In genomic region chr9:77819672-77820071, GRCh38 we compare ENCODE assay signal across 13 cellular contexts.
DNase-seq lines count a peak whose midpoint lies in the region; ATAC-seq and TF ChIP-seq lines count a peak whose summit lies in the region.
"Had no signal": no experiment of that assay in that cellular context is flagged by ENCODE, and none has a peak within 500 bp of the region (broad histone marks: within the 10 kb centered on the region; RNA-seq: fewer than 3 reads in every experiment).

No MANE protein-coding gene starts in this region.

- intact Hi-C loops in left ventricle myocardium inferior (cut with micrococcal nuclease) (no loop called here), vagina (cut with DNase I) (loop anchor here (10.0 kb wide), 1 partner anchor 215 kb away; the partner anchor contains the start of gene GNAQ)
- intact Hi-C loops in activated naive CD4-positive, alpha-beta T cell treated with anti-CD3 and anti-CD28 coated beads for 36 hours (cut with micrococcal nuclease) = no loop called here

- H3K36me3 ChIP-seq in left ventricle myocardium inferior = no peaks in the 10 kb centered on the region
- H3K36me3 ChIP-seq in vagina = no peaks in the 10 kb centered on the region
- H3K36me3 ChIP-seq: gastrocnemius medialis had no signal

- TF ChIP-seq CTCF in left ventricle myocardium inferior (IDR thresholded peaks at IDR 0.05; ENCODE audit: borderline replicate concordance) (no peak), vagina (IDR thresholded peaks at IDR 0.05) (no peak)

- no peak overlapping the region for H3K4me3 Mint-ChIP-seq in activated naive CD8-positive, alpha-beta T cell treated with anti-CD3 and anti-CD28 coated beads, Interleukin-2, amount 10 ng/mL, durations not matched to agents 7 days and 5 days
- H3K4me3 Mint-ChIP-seq in activated naive CD8-positive, alpha-beta T cell treated with anti-CD3 and anti-CD28 coated beads for 36 hours = no peak overlapping the region
- no peak overlapping the region for H3K4me3 Mint-ChIP-seq in activated naive CD4-positive, alpha-beta T cell treated with anti-CD3 and anti-CD28 coated beads for 36 hours
- H3K4me3 Mint-ChIP-seq: brain had no signal

- POLR2A ChIA-PET in activated naive CD8-positive, alpha-beta T cell treated with anti-CD3 and anti-CD28 coated beads, Interleukin-2, amount 10 ng/mL, durations not matched to agents 7 days and 5 days (lab: Charles Lee) = interaction anchor here (0.6 kb wide), 1 partner anchor 417 kb away, joined by 4 read pairs; no protein-coding TSS in a partner anchor

- peaks cover 17% of the 10 kb centered on the region for H3K36me3 Mint-ChIP-seq in activated naive CD8-positive, alpha-beta T cell treated with anti-CD3 and anti-CD28 coated beads, Interleukin-2, amount 10 ng/mL, durations not matched to agents 7 days and 5 days
- peaks cover 5% of the 10 kb centered on the region for H3K36me3 Mint-ChIP-seq in activated naive CD8-positive, alpha-beta T cell treated with anti-CD3 and anti-CD28 coated beads for 36 hours
- peaks cover 3% of the 10 kb centered on the region for H3K36me3 Mint-ChIP-seq in activated naive CD4-positive, alpha-beta T cell treated with anti-CD3 and anti-CD28 coated beads for 36 hours (ENCODE audit: low read depth)

- H3K4me3 ChIP-seq in left ventricle myocardium inferior (no peak overlapping the region), vagina (no peak overlapping the region)
- H3K4me3 ChIP-seq: BLaER1 treated with 17β-estradiol and CSF1 and Interleukin-3, amounts not matched to agents 10 nM and 100 nM; gastrocnemius medialis; lung had no signal

- peak overlapping the region; percentile 36 for H3K27ac ChIP-seq in left ventricle myocardium inferior (replicated peaks)
- H3K27ac ChIP-seq in vagina = peak overlapping the region; percentile 40

- H3K27ac Mint-ChIP-seq in activated naive CD8-positive, alpha-beta T cell treated with anti-CD3 and anti-CD28 coated beads, Interleukin-2, amount 10 ng/mL, durations not matched to agents 7 days and 5 days = no peak overlapping the region
- H3K27ac Mint-ChIP-seq in activated naive CD8-positive, alpha-beta T cell treated with anti-CD3 and anti-CD28 coated beads for 36 hours = no peak overlapping the region
- H3K27ac Mint-ChIP-seq in activated naive CD4-positive, alpha-beta T cell treated with anti-CD3 and anti-CD28 coated beads for 36 hours = no peak overlapping the region

- CTCF ChIA-PET in activated naive CD4-positive, alpha-beta T cell treated with anti-CD3 and anti-CD28 coated beads for 36 hours (lab: Charles Lee) = interaction anchor here (0.6 kb wide), 1 partner anchor 90 kb away, joined by 3 read pairs; no protein-coding TSS in a partner anchor

- H3K27me3 ChIP-seq in left ventricle myocardium inferior (ENCODE audit: low read depth) (no peaks in the 10 kb centered on the region), vagina (no peaks in the 10 kb centered on the region)
- H3K27me3 ChIP-seq: BLaER1 treated with 17β-estradiol and CSF1 and Interleukin-3, amounts not matched to agents 10 nM and 100 nM; gastrocnemius medialis had no signal

- no peak for DNase-seq in activated naive CD8-positive, alpha-beta T cell treated with anti-CD3 and anti-CD28 coated beads, Interleukin-2, amount 10 ng/mL, durations not matched to agents 7 days and 5 days
- no peak for DNase-seq in activated naive CD8-positive, alpha-beta T cell treated with anti-CD3 and anti-CD28 coated beads for 36 hours
- DNase-seq in RPMI7951 (ENCODE audit: low read depth) = peak; percentile 34
- no peak for DNase-seq in left ventricle myocardium inferior
- no peak for DNase-seq in vagina (ENCODE audit: extremely low spot score in 2 of 2)
- DNase-seq in stimulated activated CD4-positive, alpha-beta T cell treated with anti-CD3 and anti-CD28 coated beads, Interleukin-12 subunit alpha, Interleukin-12 subunit beta, amount 100 ng/mL, for 4 hours = no peak
- DNase-seq in activated naive CD4-positive, alpha-beta T cell treated with anti-CD3 and anti-CD28 coated beads for 36 hours = no peak
- DNase-seq: gastrocnemius medialis, NCI-H446 had no signal

- no peaks in the 10 kb centered on the region for H3K9me3 Mint-ChIP-seq in activated naive CD8-positive, alpha-beta T cell treated with anti-CD3 and anti-CD28 coated beads, Interleukin-2, amount 10 ng/mL, durations not matched to agents 7 days and 5 days
- H3K9me3 Mint-ChIP-seq in activated naive CD8-positive, alpha-beta T cell treated with anti-CD3 and anti-CD28 coated beads for 36 hours = no peaks in the 10 kb centered on the region
- H3K9me3 Mint-ChIP-seq in activated naive CD4-positive, alpha-beta T cell treated with anti-CD3 and anti-CD28 coated beads for 36 hours = no peaks in the 10 kb centered on the region
- H3K9me3 Mint-ChIP-seq: brain had no signal

- H3K27me3 Mint-ChIP-seq in activated naive CD8-positive, alpha-beta T cell treated with anti-CD3 and anti-CD28 coated beads, Interleukin-2, amount 10 ng/mL, durations not matched to agents 7 days and 5 days = no peaks in the 10 kb centered on the region
- no peaks in the 10 kb centered on the region for H3K27me3 Mint-ChIP-seq in activated naive CD8-positive, alpha-beta T cell treated with anti-CD3 and anti-CD28 coated beads for 36 hours
- no peaks in the 10 kb centered on the region for H3K27me3 Mint-ChIP-seq in activated naive CD4-positive, alpha-beta T cell treated with anti-CD3 and anti-CD28 coated beads for 36 hours (ENCODE audit: low read depth)
- H3K27me3 Mint-ChIP-seq: brain had no signal

- H3K4me1 ChIP-seq in left ventricle myocardium inferior = peaks cover 27% of the 10 kb centered on the region
- peaks cover 18% of the 10 kb centered on the region for H3K4me1 ChIP-seq in vagina

- H3K9me3 ChIP-seq in left ventricle myocardium inferior (replicated peaks) = no peaks in the 10 kb centered on the region
- no peaks in the 10 kb centered on the region for H3K9me3 ChIP-seq in vagina
- H3K9me3 ChIP-seq: BLaER1 treated with 17β-estradiol and CSF1 and Interleukin-3, amounts not matched to agents 10 nM and 100 nM; gastrocnemius medialis had no signal

- peak; percentile 63 for ATAC-seq in activated naive CD8-positive, alpha-beta T cell treated with anti-CD3 and anti-CD28 coated beads, Interleukin-2, amount 10 ng/mL, durations not matched to agents 7 days and 5 days (ENCODE audit: low read depth)
- no peak for ATAC-seq in HG02763 (IDR thresholded peaks at IDR 0.05; ENCODE audit: unreplicated experiment)

- TF ChIP-seq POLR2A in vagina (IDR thresholded peaks at IDR 0.05) = no peak

- peaks cover 12% of the 10 kb centered on the region for H3K4me1 Mint-ChIP-seq in activated naive CD8-positive, alpha-beta T cell treated with anti-CD3 and anti-CD28 coated beads, Interleukin-2, amount 10 ng/mL, durations not matched to agents 7 days and 5 days
- H3K4me1 Mint-ChIP-seq in activated naive CD8-positive, alpha-beta T cell treated with anti-CD3 and anti-CD28 coated beads for 36 hours = peaks cover 17% of the 10 kb centered on the region
- H3K4me1 Mint-ChIP-seq in activated naive CD4-positive, alpha-beta T cell treated with anti-CD3 and anti-CD28 coated beads for 36 hours (ENCODE audit: low read depth) = peaks cover 13% of the 10 kb centered on the region
